In genomic region chr2:32277674-32278475, GRCh38 we compare ENCODE assay signal across 8 cellular contexts. TPM values are rescaled to one million over a fixed set of nuclear protein-coding genes. Genes with fewer than 3 reads are reported as not detected.
DNase-seq lines count a peak whose midpoint lies in the region; ATAC-seq and TF ChIP-seq lines count a peak whose summit lies in the region.

YIPF4 (plus strand) TSS chr2:32277904; CDS start chr2:32278156, 252 bp downstream.

- peak within 1 kb of the TSS; percentile 71 for H3K27ac ChIP-seq in RWPE1

- H3K4me3 Mint-ChIP-seq in activated T-helper 17 cell treated with anti-CD3 and anti-CD28 coated beads, Interleukin-2, amount 50 U/mL, for 72 hours, result peak within 1 kb of the TSS; percentile 90
- H3K4me3 Mint-ChIP-seq in natural killer cell, result peak within 1 kb of the TSS; percentile 93

- H3K4me3 ChIP-seq in LNCaP clone FGC (ENCODE audit: low read depth, low read length), result peak within 1 kb of the TSS; percentile 96

- CTCF ChIA-PET in RWPE1 (lab: Yijun Ruan, JAX), result interaction anchor here (0.5 kb wide), 1 partner anchor 98 kb away, joined by 3 read pairs; no protein-coding TSS in a partner anchor

- ATAC-seq in activated T-helper 17 cell treated with anti-CD3 and anti-CD28 coated beads, Interleukin-2, amount 50 U/mL, for 72 hours (replicated peaks), result peak; percentile 99
- ATAC-seq in natural killer cell, result peak; percentile 95 to 97 (median 97)

- peak within 1 kb of the TSS; percentile 96 for H3K27ac Mint-ChIP-seq in activated T-helper 17 cell treated with anti-CD3 and anti-CD28 coated beads, Interleukin-2, amount 50 U/mL, for 72 hours
- peak within 1 kb of the TSS; percentile 98 to 99 for H3K27ac Mint-ChIP-seq in natural killer cell

- H3K4me1 Mint-ChIP-seq in activated T-helper 17 cell treated with anti-CD3 and anti-CD28 coated beads, Interleukin-2, amount 50 U/mL, for 72 hours, result no peaks in the 10 kb centered on the region
- peaks cover 31 to 32% of the 10 kb centered on the region in 2 donors for H3K4me1 Mint-ChIP-seq in natural killer cell

- no peak for TF ChIP-seq CTCF in LNCaP clone FGC (IDR thresholded peaks at IDR 0.05; ENCODE audit: control insufficient read depth, extremely low read depth, insufficient read depth)
- TF ChIP-seq CTCF in RWPE1 (conservative IDR thresholded peaks at IDR 0.05; ENCODE audit: low read depth), result no peak
- TF ChIP-seq CTCF in natural killer cell (IDR thresholded peaks at IDR 0.05), result no peak

- no peaks in the 10 kb centered on the region for H3K9me3 Mint-ChIP-seq in activated T-helper 17 cell treated with anti-CD3 and anti-CD28 coated beads, Interleukin-2, amount 50 U/mL, for 72 hours
- H3K9me3 Mint-ChIP-seq in natural killer cell, result no peaks in the 10 kb centered on the region

- POLR2A ChIA-PET in RWPE1 (lab: Yijun Ruan, JAX; ENCODE audit: low non-redundant PET), result no interaction called here

- peaks cover 22% of the 10 kb centered on the region for H3K36me3 Mint-ChIP-seq in activated T-helper 17 cell treated with anti-CD3 and anti-CD28 coated beads, Interleukin-2, amount 50 U/mL, for 72 hours (ENCODE audit: low read depth)
- no peaks in the 10 kb centered on the region for H3K36me3 Mint-ChIP-seq in natural killer cell

- H3K27me3 Mint-ChIP-seq in activated T-helper 17 cell treated with anti-CD3 and anti-CD28 coated beads, Interleukin-2, amount 50 U/mL, for 72 hours, result no peaks in the 10 kb centered on the region
- peaks cover 0 to 5% of the 10 kb centered on the region in 2 donors for H3K27me3 Mint-ChIP-seq in natural killer cell (ENCODE audit: low read depth in 2 of 2)

- intact Hi-C loops in natural killer cell (cut with micrococcal nuclease), result loop anchor here (5.0 kb wide), 1 partner anchor 79 kb away; the partner anchor contains the start of gene BIRC6

- DNase-seq in Daoy (ENCODE audit: low read depth) (peak; percentile 91), GOT3 (lab: John Stamatoyannopoulos, UW) (peak; percentile 68), LNCaP clone FGC (ENCODE audit: low read depth) (peak; percentile 81), RWPE1 (ENCODE audit: low spot score) (peak; percentile 100), fibroblast of peridontal ligament (ENCODE audit: extremely low read depth) (peak; percentile 96), natural killer cell (peak; percentile 94)
- peak; percentile 77 for DNase-seq in stimulated activated naive CD4-positive, alpha-beta T cell treated with Interleukin-2 at 50 U/mL for 16 hours (lab: John Stamatoyannopoulos, UW)

RNA-seq across cellular contexts. Expression of gene YIPF4, which starts in this region (rescaled TPM):
- total RNA-seq in Daoy (2014; rRNA removed; shearing (Covaris generic)), result 20.9 and 59.1 TPM in 2 replicates
- total RNA-seq in activated T-helper 17 cell treated with anti-CD3 and anti-CD28 coated beads, Interleukin-2, amount 50 U/mL, for 72 hours, result 10 to 100 TPM; 36.9 to 38.8 TPM
- 10 to 100 TPM; 17.9 to 34.9 (median 18.1) TPM for total RNA-seq in natural killer cell

Comparison
In these comparisons a context has a peak if more than half of its experiments do, and no peak if none do; other contexts are left out.
1. Peak in every context shown above with its lines: DNase-seq, ATAC-seq, H3K4me3 ChIP-seq and H3K27ac ChIP-seq.